In genomic region chr21:45473496-45474322, GRCh38 we compare ENCODE assay signal across 22 cellular contexts.
DNase-seq lines count a peak whose midpoint lies in the region; ATAC-seq, FAIRE-seq and TF ChIP-seq lines count a peak whose summit lies in the region.
"Had no signal": no experiment of that assay in that cellular context is flagged by ENCODE, and none has a peak within 500 bp of the region (broad histone marks: within the 10 kb centered on the region; RNA-seq: fewer than 3 reads in every experiment).

No MANE protein-coding gene starts in this region.

- H3K27me3 ChIP-seq in Caco-2 (replicated peaks; ENCODE audit: control insufficient read depth, insufficient read depth, low read length): no peaks in the 10 kb centered on the region
- H3K27me3 ChIP-seq in IMR-90 (ENCODE audit: control insufficient read depth, insufficient read depth, low read length): no peaks in the 10 kb centered on the region
- no peaks in the 10 kb centered on the region for H3K27me3 ChIP-seq in H1 (replicated peaks in 1 of 4; ENCODE audit: control insufficient read depth in 3 of 4, extremely low read depth in 1 of 4, insufficient read depth in 3 of 4, low read length in 3 of 4)
- H3K27me3 ChIP-seq in neuronal stem cell (ENCODE audit: control insufficient read depth in 3 of 3, insufficient read depth in 3 of 3, low read depth in 1 of 3, low read length in 3 of 3): peaks cover 0 to 37% (median 0%) of the 10 kb centered on the region in 3 experiments
- H3K27me3 ChIP-seq: MG63, neutrophil had no signal

- no peak for FAIRE-seq in H1 (lab: Jason Lieb, UNC)
- no peak for FAIRE-seq in frontal cortex (lab: Jason Lieb, UNC)

- H3K9me1 ChIP-seq in IMR-90 (ENCODE audit: insufficient read depth, low read length): peaks cover 22% of the 10 kb centered on the region

- intact Hi-C loops in Caco-2 (cut with micrococcal nuclease; ENCODE audit: unreplicated experiment): no loop called here
- intact Hi-C loops in IMR-90 (cut with micrococcal nuclease): no loop called here

- peak overlapping the region; percentile 100 for H2AK5ac ChIP-seq in IMR-90 (ENCODE audit: low read depth, low read length)
- H2AK5ac ChIP-seq in H1 (ENCODE audit: low read depth, low read length): 0 out of 2 replicates have a peak overlapping the region, but pooled peaks have one; percentile 17
- peak overlapping the region; percentile 94 for H2AK5ac ChIP-seq in neuronal stem cell (ENCODE audit: low read depth, low read length)

- H3K18ac ChIP-seq in IMR-90 (ENCODE audit: low read depth, low read length): peak overlapping the region; percentile 67
- H3K18ac ChIP-seq in H1 (ENCODE audit: extremely low read depth, low read length): no peak overlapping the region
- peak overlapping the region; percentile 51 for H3K18ac ChIP-seq in neuronal stem cell (ENCODE audit: low read length)

- peak overlapping the region; percentile 48 for H2BK120ac ChIP-seq in IMR-90 (ENCODE audit: low read depth, low read length)
- no peak overlapping the region for H2BK120ac ChIP-seq in H1 (replicated peaks; ENCODE audit: low read depth, low read length)
- H2BK120ac ChIP-seq in neuronal stem cell (ENCODE audit: low read depth, low read length): peak overlapping the region; percentile 81

- ATAC-seq in IMR-90 (ENCODE audit: low read depth) (peak; percentile 25), GM21360 (IDR thresholded peaks at IDR 0.05; ENCODE audit: unreplicated experiment) (no peak)
- ATAC-seq: stimulated activated effector memory CD8-positive, alpha-beta T cell treated with anti-CD3 and anti-CD28 coated beads, Interleukin-12 subunit alpha, Interleukin-12 subunit beta, amount 100 ng/mL, for 72 hours had no signal

- H4K5ac ChIP-seq in IMR-90 (ENCODE audit: low read depth, low read length) (peak overlapping the region; percentile 21; the same call in 1 of the 2 replicates), H1 (ENCODE audit: insufficient read length, low read depth, low read length) (no peak overlapping the region)

- H3K14ac ChIP-seq in IMR-90 (replicated peaks; ENCODE audit: low read depth, low read length) (peak overlapping the region; percentile 85), H1 (ENCODE audit: insufficient read length) (no peak overlapping the region), neuronal stem cell (ENCODE audit: low read length) (peak overlapping the region; percentile 92)

- 92% methylated on average over 10 of the region's 24 CpGs; no CpG with 5 or more reads in 1 of the 2 experiments for WGBS in IMR-90 (ENCODE audit: extremely low coverage in 2 of 2, insufficient read length in 1 of 2), 2 experiments
- 94% methylated on average over 24 of the region's 24 CpGs; no CpG with 5 or more reads in 1 of the 2 experiments for WGBS in H1 (ENCODE audit: extremely low coverage in 1 of 2, insufficient coverage in 1 of 2, insufficient read length in 1 of 2, insufficient replicate concordance in 2 of 2, low coverage in 1 of 2, low lambda C conversion rate in 2 of 2, missing lambda C conversion rate in 1 of 2), 2 experiments
- no CpG with 5 or more reads among the region's 24 CpGs for WGBS in neuronal stem cell (ENCODE audit: extremely low coverage in 2 of 2, insufficient read length in 2 of 2, insufficient replicate concordance in 1 of 2), 2 donors

- dilution Hi-C loops in IMR-90 (cut with HindIII; ENCODE audit: low sequenced_read_pairs, unreplicated experiment): no loop called here

- peaks cover 38% of the 10 kb centered on the region for H3K4me1 Mint-ChIP-seq in Caco-2 (ENCODE audit: low read depth, unreplicated experiment)

- H3K4me3 Mint-ChIP-seq in Caco-2 (ENCODE audit: unreplicated experiment): no peak overlapping the region
- H3K4me3 Mint-ChIP-seq: activated naive CD4-positive, alpha-beta T cell treated with anti-CD3 and anti-CD28 coated beads, Interleukin-2, amount 50 U/mL, for 24 hours; stimulated activated effector memory CD8-positive, alpha-beta T cell treated with anti-CD3 and anti-CD28 coated beads, Interleukin-12 subunit alpha, Interleukin-12 subunit beta, amount 100 ng/mL, for 72 hours had no signal

- POLR2A ChIA-PET in Caco-2 (lab: Charles Lee): no interaction called here
- POLR2A ChIA-PET in IMR-90 (lab: Charles Lee; ENCODE audit: unreplicated experiment): no interaction called here
- POLR2A ChIA-PET in H1 (lab: Charles Lee; ENCODE audit: partially characterized antibody): interaction anchor here (0.6 to 1.2 kb wide), 2 partner anchors 9 to 842 kb away, joined by 3 to 4 read pairs; no protein-coding TSS in a partner anchor

- peak overlapping the region; percentile 5 for H4K91ac ChIP-seq in IMR-90 (ENCODE audit: insufficient read depth, low read depth, low read length)
- H4K91ac ChIP-seq in H1 (replicated peaks; ENCODE audit: insufficient read length, low read length): no peak overlapping the region
- no peak overlapping the region for H4K91ac ChIP-seq in neuronal stem cell (ENCODE audit: low read depth, low read length, poor library complexity)

- peaks cover 68% of the 10 kb centered on the region for H3K36me3 Mint-ChIP-seq in Caco-2 (ENCODE audit: insufficient read depth, unreplicated experiment)
- H3K36me3 Mint-ChIP-seq: activated naive CD4-positive, alpha-beta T cell treated with anti-CD3 and anti-CD28 coated beads, Interleukin-2, amount 50 U/mL, for 24 hours; IgD-negative memory B cell; stimulated activated effector memory CD8-positive, alpha-beta T cell treated with anti-CD3 and anti-CD28 coated beads, Interleukin-12 subunit alpha, Interleukin-12 subunit beta, amount 100 ng/mL, for 72 hours had no signal

- H3K27me3 Mint-ChIP-seq in Caco-2 (ENCODE audit: insufficient read depth, unreplicated experiment): no peaks in the 10 kb centered on the region
- H3K27me3 Mint-ChIP-seq: activated naive CD4-positive, alpha-beta T cell treated with anti-CD3 and anti-CD28 coated beads, Interleukin-2, amount 50 U/mL, for 24 hours; IgD-negative memory B cell had no signal

- peak overlapping the region; percentile 20 for H3K27ac Mint-ChIP-seq in Caco-2 (ENCODE audit: unreplicated experiment)
- H3K27ac Mint-ChIP-seq: stimulated activated effector memory CD8-positive, alpha-beta T cell treated with anti-CD3 and anti-CD28 coated beads, Interleukin-12 subunit alpha, Interleukin-12 subunit beta, amount 100 ng/mL, for 72 hours had no signal

- H3K79me2 ChIP-seq in H1 (ENCODE audit: control insufficient read depth in 1 of 2, insufficient read depth in 2 of 2, low read length in 2 of 2): peaks cover 0 to 32% of the 10 kb centered on the region in 2 experiments; a peak in 2 of 4 replicates

- TF ChIP-seq POLR2A in IMR-90 (IDR thresholded peaks at IDR 0.05; ENCODE audit: low read depth, low read length) (no peak), H1 (IDR thresholded peaks at IDR 0.05; ENCODE audit: control extremely low read depth in 1 of 2, low read depth in 2 of 2, low read length in 2 of 2) (no peak)

- BruUV-seq in Caco-2 (replicated peaks; lab: Mats Ljungman, UMichigan) (no TSS peak), IMR-90 (replicated peaks; lab: Mats Ljungman, UMichigan) (no TSS peak)

- H3K9me3 Mint-ChIP-seq in Caco-2 (ENCODE audit: unreplicated experiment): no peaks in the 10 kb centered on the region
- H3K9me3 Mint-ChIP-seq: activated naive CD4-positive, alpha-beta T cell treated with anti-CD3 and anti-CD28 coated beads, Interleukin-2, amount 50 U/mL, for 24 hours; IgD-negative memory B cell; stimulated activated effector memory CD8-positive, alpha-beta T cell treated with anti-CD3 and anti-CD28 coated beads, Interleukin-12 subunit alpha, Interleukin-12 subunit beta, amount 100 ng/mL, for 72 hours had no signal

- H2BK5ac ChIP-seq in IMR-90 (ENCODE audit: low read depth, low read length, poor library complexity, severe bottlenecking): peak overlapping the region; percentile 79
- no peak overlapping the region for H2BK5ac ChIP-seq in H1 (ENCODE audit: low read depth, low read length)
- H2BK5ac ChIP-seq in neuronal stem cell (ENCODE audit: low read length): peak overlapping the region; percentile 89

- H3K79me1 ChIP-seq in IMR-90 (ENCODE audit: low read depth in 1 of 2, low read length in 2 of 2): peaks cover 15 to 54% of the 10 kb centered on the region in 2 experiments; a peak in 3 of 4 replicates
- peaks cover 12% of the 10 kb centered on the region for H3K79me1 ChIP-seq in H1 (ENCODE audit: low read depth, low read length)
- H3K79me1 ChIP-seq in neuronal stem cell (ENCODE audit: low read depth, low read length): peaks cover 17% of the 10 kb centered on the region

- H2BK12ac ChIP-seq in H1 (ENCODE audit: low read depth, low read length) (no peak overlapping the region), neuronal stem cell (ENCODE audit: low read length) (no peak overlapping the region)

- H2BK20ac ChIP-seq in IMR-90 (ENCODE audit: low read depth, low read length): peak overlapping the region; percentile 63
- H2BK20ac ChIP-seq in H1 (ENCODE audit: low read length): no peak overlapping the region

- in situ Hi-C loops in IMR-90 (cut with MboI; ENCODE audit: low sequenced_read_pairs): no loop called here

- H3K4me2 ChIP-seq in IMR-90 (ENCODE audit: low read depth, low read length) (peak overlapping the region; percentile 37), H1 (ENCODE audit: insufficient read depth in 1 of 2, low read depth in 2 of 2, low read length in 2 of 2) (no peak overlapping the region), neuronal stem cell (ENCODE audit: insufficient read depth, low read length, poor library complexity, severe bottlenecking) (no peak overlapping the region)

- H2BK15ac ChIP-seq in IMR-90 (ENCODE audit: low read depth, low read length) (peak overlapping the region; percentile 39; the same call in 1 of the 3 replicates), H1 (ENCODE audit: low read length) (no peak overlapping the region), neuronal stem cell (ENCODE audit: low read length) (peak overlapping the region; percentile 76)

- no peak overlapping the region for H3K4me3 ChIP-seq in Caco-2 (ENCODE audit: low read depth, low read length)
- H3K4me3 ChIP-seq in IMR-90 (ENCODE audit: insufficient read depth, low read depth, low read length): no peak overlapping the region
- H3K4me3 ChIP-seq in H1 (ENCODE audit: extremely low read depth in 1 of 4, insufficient read depth in 2 of 4, low read depth in 3 of 4, low read length in 4 of 4): no peak overlapping the region
- H3K4me3 ChIP-seq in neuronal stem cell (ENCODE audit: low read length in 2 of 2): no peak overlapping the region
- H3K4me3 ChIP-seq: MG63, thoracic aorta had no signal

- H4K8ac ChIP-seq in IMR-90 (ENCODE audit: low read depth in 2 of 2, low read length in 2 of 2) (peak overlapping the region in 1 of 2 experiments; percentile 3; a peak in 1 of 4 replicates), H1 (ENCODE audit: extremely low read depth, insufficient read depth, low read length) (no peak overlapping the region), neuronal stem cell (ENCODE audit: low read depth, low read length) (no peak overlapping the region)

- H3K27ac ChIP-seq in IMR-90 (ENCODE audit: insufficient read depth, low read length) (peak overlapping the region; percentile 45; the same call in 1 of the 2 replicates), H1 (ENCODE audit: low read depth, low read length) (no peak overlapping the region), neuronal stem cell (replicated peaks; ENCODE audit: low read length) (no peak overlapping the region)
- H3K27ac ChIP-seq: epithelial cell of prostate, neutrophil, thoracic aorta had no signal

- H3K36me3 ChIP-seq in Caco-2 (ENCODE audit: control insufficient read depth, insufficient read depth, low read length): peaks cover 5% of the 10 kb centered on the region
- peaks cover 46% of the 10 kb centered on the region for H3K36me3 ChIP-seq in IMR-90 (ENCODE audit: control insufficient read depth, insufficient read depth, low read length)
- peaks cover 2 to 51% (median 24%) of the 10 kb centered on the region in 4 experiments for H3K36me3 ChIP-seq in H1 (ENCODE audit: control insufficient read depth in 2 of 4, insufficient read depth in 4 of 4, low read length in 3 of 4)
- H3K36me3 ChIP-seq in neuronal stem cell (replicated peaks in 1 of 2; ENCODE audit: control insufficient read depth in 2 of 2, insufficient read depth in 2 of 2, low read length in 2 of 2): peaks cover 0 to 13% of the 10 kb centered on the region in 2 donors
- H3K36me3 ChIP-seq: MG63, neutrophil had no signal

- DNase-seq in Caco-2: no peak
- DNase-seq in IMR-90: peak; percentile 71
- no peak for DNase-seq in H1 (ENCODE audit: low read depth in 1 of 2, low spot score in 2 of 2)
- DNase-seq in neuronal stem cell (ENCODE audit: low spot score): no peak
- no peak for DNase-seq in frontal cortex (ENCODE audit: low spot score in 2 of 2)
- DNase-seq in NCI-H146 (lab: John Stamatoyannopoulos, UW): no peak
- DNase-seq: activated CD4-positive, alpha-beta T cell treated with anti-CD3 and anti-CD28 coated beads, Interleukin-2, amount 50 U/mL, for 4 hours; activated T-cell treated with anti-CD3 and anti-CD28 coated beads for 4 hours; AML-193; Calu3; HCEC 1CT; MG63; NCI-H748 treated with DMSO at 0.1 percent for 48 hours; SHP77 treated with DMSO at 0.1 percent for 48 hours; stimulated activated CD4-positive, alpha-beta T cell treated with anti-CD3 and anti-CD28 coated beads, Interleukin-15, amount 100 ng/mL, for 24 hours had no signal

- peak overlapping the region; percentile 77 for H3K4ac ChIP-seq in IMR-90 (ENCODE audit: low read depth, low read length)
- H3K4ac ChIP-seq in H1 (replicated peaks; ENCODE audit: insufficient read length, low read depth, low read length): no peak overlapping the region
- H3K4ac ChIP-seq in neuronal stem cell (ENCODE audit: low read length): peak overlapping the region; percentile 24

- peaks cover 40% of the 10 kb centered on the region for H3K4me1 ChIP-seq in Caco-2
- peaks cover 34% of the 10 kb centered on the region for H3K4me1 ChIP-seq in IMR-90 (ENCODE audit: control insufficient read depth, insufficient read depth, low read length)
- no peaks in the 10 kb centered on the region; a peak in 1 of 7 replicates for H3K4me1 ChIP-seq in H1 (replicated peaks in 1 of 4; ENCODE audit: control insufficient read depth in 3 of 4, insufficient read depth in 4 of 4, low read length in 3 of 4)
- peaks cover 13 to 27% of the 10 kb centered on the region in 2 donors for H3K4me1 ChIP-seq in neuronal stem cell (ENCODE audit: control insufficient read depth in 2 of 2, insufficient read depth in 1 of 2, low read depth in 1 of 2, low read length in 2 of 2)

- CTCF ChIA-PET in Caco-2 (lab: Charles Lee): no interaction called here
- CTCF ChIA-PET in IMR-90 (lab: Yijun Ruan, JAX): interaction anchor here (1.0 kb wide), 1 partner anchor 9 kb away, joined by 4 read pairs; no protein-coding TSS in a partner anchor
- CTCF ChIA-PET in H1 (lab: Charles Lee; ENCODE audit: partially characterized antibody): interaction anchor here (0.9 to 1.8 kb wide), 4 partner anchors 9 to 184 kb away, joined by 3 to 4 read pairs (median 4); no protein-coding TSS in a partner anchor

- TF ChIP-seq CTCF in Caco-2 (IDR thresholded peaks at IDR 0.05; ENCODE audit: insufficient read depth in 1 of 2, low read depth in 1 of 2, low read length in 1 of 2, severe bottlenecking in 1 of 2, unreplicated experiment in 1 of 2) (no peak), IMR-90 (conservative IDR thresholded peaks at IDR 0.05; ENCODE audit: low read depth, low read length) (no peak), H1 (IDR thresholded peaks at IDR 0.05; ENCODE audit: control extremely low read depth in 1 of 3, insufficient read depth in 1 of 3, low read depth in 1 of 3, low read length in 3 of 3) (peak in 1 of 3 experiments; percentile 2; a peak in 1 of 4 replicates)

- peak overlapping the region; percentile 50; the same call in 1 of the 2 replicates for H3K23ac ChIP-seq in IMR-90 (ENCODE audit: low read depth, low read length)
- H3K23ac ChIP-seq in H1 (ENCODE audit: insufficient read length): no peak overlapping the region
- peak overlapping the region; percentile 8 for H3K23ac ChIP-seq in neuronal stem cell (ENCODE audit: low read depth, low read length, poor library complexity)

- no peak for TF ChIP-seq EP300 in H1 (IDR thresholded peaks at IDR 0.05; ENCODE audit: borderline replicate concordance in 1 of 2, low read depth in 2 of 2, low read length in 2 of 2)

- H3K9me3 ChIP-seq in Caco-2: no peaks in the 10 kb centered on the region
- H3K9me3 ChIP-seq in IMR-90 (ENCODE audit: control insufficient read depth, insufficient read depth, low read length): no peaks in the 10 kb centered on the region
- H3K9me3 ChIP-seq in H1 (ENCODE audit: insufficient read depth in 2 of 2, low read depth in 1 of 2, low read length in 1 of 2): peaks cover 0 to under 1% of the 10 kb centered on the region in 2 experiments; a peak in 1 of 4 replicates
- H3K9me3 ChIP-seq in neuronal stem cell (replicated peaks in 1 of 2; ENCODE audit: control insufficient read depth in 2 of 2, insufficient read depth in 1 of 2, low read depth in 1 of 2, low read length in 2 of 2): peaks cover 0 to 7% of the 10 kb centered on the region in 2 donors
- H3K9me3 ChIP-seq: MG63, neutrophil, thoracic aorta had no signal

- peaks cover 8% of the 10 kb centered on the region for H3K23me2 ChIP-seq in H1 (ENCODE audit: low read depth, low read length)

- 0 out of 2 replicates have a peak overlapping the region, but pooled peaks have one; percentile 6 for H3K9ac ChIP-seq in IMR-90 (ENCODE audit: low read depth, low read length)
- H3K9ac ChIP-seq in H1 (replicated peaks in 1 of 4; ENCODE audit: extremely low read depth in 1 of 4, low read depth in 3 of 4, low read length in 3 of 4): no peak overlapping the region
- H3K9ac ChIP-seq in neuronal stem cell (ENCODE audit: low read depth, low read length, poor library complexity): no peak overlapping the region

- H3K56ac ChIP-seq in IMR-90 (ENCODE audit: extremely low read depth, insufficient read depth, low read length) (no peak overlapping the region), H1 (replicated peaks; ENCODE audit: insufficient read length, low read depth, low read length) (no peak overlapping the region)

- H2AFZ ChIP-seq in IMR-90 (replicated peaks; ENCODE audit: low read length, poor library complexity) (peak overlapping the region; percentile 18), H1 (ENCODE audit: low read length) (no peak overlapping the region), neuronal stem cell (ENCODE audit: low read length) (no peak overlapping the region)

- peak overlapping the region; percentile 71 for H2AK9ac ChIP-seq in IMR-90 (replicated peaks; ENCODE audit: low read depth, low read length, poor library complexity)

- TF ChIP-seq RAD21 in IMR-90 (IDR thresholded peaks at IDR 0.05; ENCODE audit: low read length): no peak
- TF ChIP-seq RAD21 in H1 (IDR thresholded peaks at IDR 0.05 in 1 of 2, conservative IDR thresholded peaks at IDR 0.05 in 1 of 2; ENCODE audit: low read depth in 2 of 2, low read length in 2 of 2): no peak

- H4K20me1 ChIP-seq in IMR-90 (ENCODE audit: insufficient read depth, low read length) (peaks cover 62% of the 10 kb centered on the region), H1 (replicated peaks in 1 of 2; ENCODE audit: control insufficient read depth in 1 of 2, insufficient read depth in 2 of 2, low read length in 2 of 2) (peaks cover 16 to 20% of the 10 kb centered on the region in 2 experiments)

Comparison
In these comparisons a context has a peak if more than half of its experiments do, and no peak if none do; other contexts are left out.
1. H2AK5ac ChIP-seq: peak in every context shown above with its lines; median percentile 100 in IMR-90; 94 in neuronal stem cell; 17 in H1.